Comparison of ENCODE assay signal across 8 cellular contexts in the genomic region with DNA sequence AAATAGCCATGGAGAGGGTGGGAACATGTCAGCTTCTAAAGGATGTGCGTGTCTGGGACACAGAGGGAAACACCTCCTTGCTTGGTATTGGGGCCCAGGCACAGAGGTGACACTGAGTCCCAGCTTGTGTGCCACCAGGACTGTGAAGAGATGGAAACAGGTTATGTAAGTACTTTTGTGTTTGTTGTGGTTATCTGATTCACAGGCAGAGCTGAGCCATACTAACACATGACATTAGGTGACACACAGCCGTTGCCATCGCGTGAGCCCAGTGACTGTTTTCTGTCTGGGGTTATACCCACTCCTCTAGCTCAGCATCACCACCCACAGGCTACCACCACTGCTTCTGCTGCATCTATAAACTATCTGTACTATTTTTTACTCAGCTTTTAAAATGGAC.
A peak's percentile ranks its signal among the peaks of the same experiment; 100 is the strongest.
DNase-seq lines count a peak whose midpoint lies in the region; ATAC-seq lines count a peak whose summit lies in the region.

No MANE protein-coding gene starts in this region.

- peak overlapping the region; percentile 79 for H3K27ac Mint-ChIP-seq in T-helper 2 cell treated with Interferon-gamma antibody and Interleukin-4, amounts not matched to agents 5 μg/mL and 100 μg/mL, for 36 hours

- no peaks in the 10 kb centered on the region for H3K36me3 Mint-ChIP-seq in T-helper 2 cell treated with Interferon-gamma antibody and Interleukin-4, amounts not matched to agents 5 μg/mL and 100 μg/mL, for 36 hours (ENCODE audit: low read depth)

- ATAC-seq in GM21515 (IDR thresholded peaks at IDR 0.05; ENCODE audit: unreplicated experiment), result no peak
- ATAC-seq in GM18520 (IDR thresholded peaks at IDR 0.05; ENCODE audit: unreplicated experiment), result no peak

- H3K9me3 Mint-ChIP-seq in T-helper 2 cell treated with Interferon-gamma antibody and Interleukin-4, amounts not matched to agents 5 μg/mL and 100 μg/mL, for 36 hours, result no peaks in the 10 kb centered on the region

- peaks cover 52% of the 10 kb centered on the region for H3K4me1 Mint-ChIP-seq in T-helper 2 cell treated with Interferon-gamma antibody and Interleukin-4, amounts not matched to agents 5 μg/mL and 100 μg/mL, for 36 hours (ENCODE audit: low read depth)

- H3K27me3 Mint-ChIP-seq in T-helper 2 cell treated with Interferon-gamma antibody and Interleukin-4, amounts not matched to agents 5 μg/mL and 100 μg/mL, for 36 hours (ENCODE audit: low read depth), result no peaks in the 10 kb centered on the region

- H3K4me3 Mint-ChIP-seq in T-helper 2 cell treated with Interferon-gamma antibody and Interleukin-4, amounts not matched to agents 5 μg/mL and 100 μg/mL, for 36 hours, result peak overlapping the region; percentile 50

- DNase-seq in ELR (ENCODE audit: low read depth) (peak; percentile 41), NCI-H748 (lab: John Stamatoyannopoulos, UW; ENCODE audit: unreplicated experiment) (no peak), NCI-H146 treated with DMSO at 0.1 percent for 48 hours (lab: John Stamatoyannopoulos, UW; ENCODE audit: unreplicated experiment) (no peak)
- peak; percentile 87 for DNase-seq in T-helper 2 cell treated with Interferon-gamma antibody and Interleukin-4, amounts not matched to agents 5 μg/mL and 100 μg/mL, for 36 hours (ENCODE audit: low spot score)
- peak; percentile 13 to 60 (median 46) for DNase-seq in activated naive CD4-positive, alpha-beta T cell (lab: John Stamatoyannopoulos, UW)
- peak; percentile 85 to 87 for DNase-seq in stimulated activated CD4-positive, alpha-beta T cell treated with anti-CD3 and anti-CD28 coated beads, Interleukin-15, amount 100 ng/mL, for 48 hours (ENCODE audit: low read depth in 2 of 2)

Comparison
In these comparisons a context has a peak if more than half of its experiments do, and no peak if none do; other contexts are left out.
1. DNase-seq: peak in ELR (single experiment), T-helper 2 cell treated with Interferon-gamma antibody and Interleukin-4, amounts not matched to agents 5 μg/mL and 100 μg/mL, for 36 hours (single experiment), activated naive CD4-positive, alpha-beta T cell (4 of 4) and stimulated activated CD4-positive, alpha-beta T cell treated with anti-CD3 and anti-CD28 coated beads, Interleukin-15, amount 100 ng/mL, for 48 hours (2 of 2); none in NCI-H748 (single experiment) and NCI-H146 treated with DMSO at 0.1 percent for 48 hours (single experiment).